In the genomic region with DNA sequence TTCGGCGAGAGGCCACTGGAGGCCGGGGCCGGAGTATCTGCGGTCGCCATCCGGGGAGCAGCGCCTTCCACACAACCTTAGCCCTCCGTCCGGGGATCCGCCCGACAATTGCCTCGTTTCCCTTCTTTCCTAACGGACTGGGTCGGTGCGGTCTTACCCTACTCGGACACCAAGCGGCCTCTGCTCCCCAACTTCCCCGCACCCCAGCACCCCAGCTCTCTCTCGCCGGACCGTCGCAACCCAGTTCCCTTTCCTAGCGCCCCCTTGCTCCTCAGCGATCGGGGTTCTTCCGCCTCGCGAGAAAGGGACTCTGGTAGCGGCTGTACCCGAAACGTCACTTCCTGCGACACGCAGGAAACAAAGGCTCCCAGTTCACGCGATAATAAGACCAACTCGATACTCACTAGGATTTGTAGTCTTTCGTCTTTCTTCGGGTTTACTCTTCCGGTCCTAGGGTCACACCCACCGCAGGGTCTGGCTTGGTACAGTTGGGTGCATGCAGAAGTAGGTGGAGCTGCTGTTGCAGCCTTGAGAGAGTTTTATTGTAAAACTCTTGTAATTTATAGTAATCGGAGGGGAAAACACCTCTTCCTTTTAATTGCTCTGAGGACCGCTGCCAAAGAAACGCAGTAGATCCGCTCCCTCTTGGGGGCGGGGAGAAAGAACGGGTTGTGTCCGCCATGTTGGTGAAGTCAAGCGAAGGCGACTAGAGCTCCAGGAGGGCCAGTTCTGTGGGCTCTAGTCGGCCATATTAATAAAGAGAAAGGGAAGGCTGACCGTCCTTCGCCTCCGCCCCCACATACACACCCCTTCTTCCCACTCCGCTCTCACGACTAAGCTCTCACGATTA, we compare ENCODE assay signal across 1 cellular context.
TF ChIP-seq lines count a peak whose summit lies in the region.

A gene (plus strand): TSS at position 741 of the 850 bp plus-strand sequence. CDS start 209 bp downstream, outside the sequence.
A gene with protein sequence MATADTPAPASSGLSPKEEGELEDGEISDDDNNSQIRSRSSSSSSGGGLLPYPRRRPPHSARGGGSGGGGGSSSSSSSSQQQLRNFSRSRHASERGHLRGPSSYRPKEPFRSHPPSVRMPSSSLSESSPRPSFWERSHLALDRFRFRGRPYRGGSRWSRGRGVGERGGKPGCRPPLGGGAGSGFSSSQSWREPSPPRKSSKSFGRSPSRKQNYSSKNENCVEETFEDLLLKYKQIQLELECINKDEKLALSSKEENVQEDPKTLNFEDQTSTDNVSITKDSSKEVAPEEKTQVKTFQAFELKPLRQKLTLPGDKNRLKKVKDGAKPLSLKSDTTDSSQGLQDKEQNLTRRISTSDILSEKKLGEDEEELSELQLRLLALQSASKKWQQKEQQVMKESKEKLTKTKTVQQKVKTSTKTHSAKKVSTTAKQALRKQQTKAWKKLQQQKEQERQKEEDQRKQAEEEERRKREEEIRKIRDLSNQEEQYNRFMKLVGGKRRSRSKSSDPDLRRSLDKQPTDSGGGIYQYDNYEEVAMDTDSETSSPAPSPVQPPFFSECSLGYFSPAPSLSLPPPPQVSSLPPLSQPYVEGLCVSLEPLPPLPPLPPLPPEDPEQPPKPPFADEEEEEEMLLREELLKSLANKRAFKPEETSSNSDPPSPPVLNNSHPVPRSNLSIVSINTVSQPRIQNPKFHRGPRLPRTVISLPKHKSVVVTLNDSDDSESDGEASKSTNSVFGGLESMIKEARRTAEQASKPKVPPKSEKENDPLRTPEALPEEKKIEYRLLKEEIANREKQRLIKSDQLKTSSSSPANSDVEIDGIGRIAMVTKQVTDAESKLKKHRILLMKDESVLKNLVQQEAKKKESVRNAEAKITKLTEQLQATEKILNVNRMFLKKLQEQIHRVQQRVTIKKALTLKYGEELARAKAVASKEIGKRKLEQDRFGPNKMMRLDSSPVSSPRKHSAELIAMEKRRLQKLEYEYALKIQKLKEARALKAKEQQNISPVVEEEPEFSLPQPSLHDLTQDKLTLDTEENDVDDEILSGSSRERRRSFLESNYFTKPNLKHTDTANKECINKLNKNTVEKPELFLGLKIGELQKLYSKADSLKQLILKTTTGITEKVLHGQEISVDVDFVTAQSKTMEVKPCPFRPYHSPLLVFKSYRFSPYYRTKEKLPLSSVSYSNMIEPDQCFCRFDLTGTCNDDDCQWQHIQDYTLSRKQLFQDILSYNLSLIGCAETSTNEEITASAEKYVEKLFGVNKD (N-terminal part only) (minus strand): TSS at position 288 of the 850 bp plus-strand sequence. CDS start 238 bp downstream, at position 50.

TF ChIP-seq in HEK293, 187 proteins besides CTCF, POLR2A, EP300 and RAD21 (continued from another document):
- TF ChIP-seq, protein P1, sequence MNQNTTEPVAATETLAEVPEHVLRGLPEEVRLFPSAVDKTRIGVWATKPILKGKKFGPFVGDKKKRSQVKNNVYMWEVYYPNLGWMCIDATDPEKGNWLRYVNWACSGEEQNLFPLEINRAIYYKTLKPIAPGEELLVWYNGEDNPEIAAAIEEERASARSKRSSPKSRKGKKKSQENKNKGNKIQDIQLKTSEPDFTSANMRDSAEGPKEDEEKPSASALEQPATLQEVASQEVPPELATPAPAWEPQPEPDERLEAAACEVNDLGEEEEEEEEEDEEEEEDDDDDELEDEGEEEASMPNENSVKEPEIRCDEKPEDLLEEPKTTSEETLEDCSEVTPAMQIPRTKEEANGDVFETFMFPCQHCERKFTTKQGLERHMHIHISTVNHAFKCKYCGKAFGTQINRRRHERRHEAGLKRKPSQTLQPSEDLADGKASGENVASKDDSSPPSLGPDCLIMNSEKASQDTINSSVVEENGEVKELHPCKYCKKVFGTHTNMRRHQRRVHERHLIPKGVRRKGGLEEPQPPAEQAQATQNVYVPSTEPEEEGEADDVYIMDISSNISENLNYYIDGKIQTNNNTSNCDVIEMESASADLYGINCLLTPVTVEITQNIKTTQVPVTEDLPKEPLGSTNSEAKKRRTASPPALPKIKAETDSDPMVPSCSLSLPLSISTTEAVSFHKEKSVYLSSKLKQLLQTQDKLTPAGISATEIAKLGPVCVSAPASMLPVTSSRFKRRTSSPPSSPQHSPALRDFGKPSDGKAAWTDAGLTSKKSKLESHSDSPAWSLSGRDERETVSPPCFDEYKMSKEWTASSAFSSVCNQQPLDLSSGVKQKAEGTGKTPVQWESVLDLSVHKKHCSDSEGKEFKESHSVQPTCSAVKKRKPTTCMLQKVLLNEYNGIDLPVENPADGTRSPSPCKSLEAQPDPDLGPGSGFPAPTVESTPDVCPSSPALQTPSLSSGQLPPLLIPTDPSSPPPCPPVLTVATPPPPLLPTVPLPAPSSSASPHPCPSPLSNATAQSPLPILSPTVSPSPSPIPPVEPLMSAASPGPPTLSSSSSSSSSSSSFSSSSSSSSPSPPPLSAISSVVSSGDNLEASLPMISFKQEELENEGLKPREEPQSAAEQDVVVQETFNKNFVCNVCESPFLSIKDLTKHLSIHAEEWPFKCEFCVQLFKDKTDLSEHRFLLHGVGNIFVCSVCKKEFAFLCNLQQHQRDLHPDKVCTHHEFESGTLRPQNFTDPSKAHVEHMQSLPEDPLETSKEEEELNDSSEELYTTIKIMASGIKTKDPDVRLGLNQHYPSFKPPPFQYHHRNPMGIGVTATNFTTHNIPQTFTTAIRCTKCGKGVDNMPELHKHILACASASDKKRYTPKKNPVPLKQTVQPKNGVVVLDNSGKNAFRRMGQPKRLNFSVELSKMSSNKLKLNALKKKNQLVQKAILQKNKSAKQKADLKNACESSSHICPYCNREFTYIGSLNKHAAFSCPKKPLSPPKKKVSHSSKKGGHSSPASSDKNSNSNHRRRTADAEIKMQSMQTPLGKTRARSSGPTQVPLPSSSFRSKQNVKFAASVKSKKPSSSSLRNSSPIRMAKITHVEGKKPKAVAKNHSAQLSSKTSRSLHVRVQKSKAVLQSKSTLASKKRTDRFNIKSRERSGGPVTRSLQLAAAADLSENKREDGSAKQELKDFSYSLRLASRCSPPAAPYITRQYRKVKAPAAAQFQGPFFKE (tag by site-specific recombination; IDR thresholded peaks at IDR 0.05; ENCODE audit: borderline replicate concordance) = no peak
- TF ChIP-seq, protein P2, sequence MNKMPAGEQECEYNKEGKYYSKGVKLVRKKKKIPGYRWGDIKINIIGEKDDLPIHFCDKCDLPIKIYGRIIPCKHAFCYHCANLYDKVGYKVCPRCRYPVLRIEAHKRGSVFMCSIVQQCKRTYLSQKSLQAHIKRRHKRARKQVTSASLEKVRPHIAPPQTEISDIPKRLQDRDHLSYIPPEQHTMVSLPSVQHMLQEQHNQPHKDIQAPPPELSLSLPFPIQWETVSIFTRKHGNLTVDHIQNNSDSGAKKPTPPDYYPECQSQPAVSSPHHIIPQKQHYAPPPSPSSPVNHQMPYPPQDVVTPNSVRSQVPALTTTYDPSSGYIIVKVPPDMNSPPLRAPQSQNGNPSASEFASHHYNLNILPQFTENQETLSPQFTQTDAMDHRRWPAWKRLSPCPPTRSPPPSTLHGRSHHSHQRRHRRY (tag by site-specific recombination; IDR thresholded peaks at IDR 0.05) = no peak
- TF ChIP-seq GLIS1 (tag by site-specific recombination; IDR thresholded peaks at IDR 0.05) (peak; percentile 44), TCF7L2 (IDR thresholded peaks at IDR 0.05; ENCODE audit: borderline replicate concordance, low read depth, low read length) (peak; percentile 6; the same call in 1 of the 2 replicates), ZXDB (tag by site-specific recombination; IDR thresholded peaks at IDR 0.05) (peak; percentile 66), ZNF558 (tag by site-specific recombination; IDR thresholded peaks at IDR 0.05) (peak; percentile 46; the same call in 1 of the 2 replicates)
- TF ChIP-seq, protein P3, sequence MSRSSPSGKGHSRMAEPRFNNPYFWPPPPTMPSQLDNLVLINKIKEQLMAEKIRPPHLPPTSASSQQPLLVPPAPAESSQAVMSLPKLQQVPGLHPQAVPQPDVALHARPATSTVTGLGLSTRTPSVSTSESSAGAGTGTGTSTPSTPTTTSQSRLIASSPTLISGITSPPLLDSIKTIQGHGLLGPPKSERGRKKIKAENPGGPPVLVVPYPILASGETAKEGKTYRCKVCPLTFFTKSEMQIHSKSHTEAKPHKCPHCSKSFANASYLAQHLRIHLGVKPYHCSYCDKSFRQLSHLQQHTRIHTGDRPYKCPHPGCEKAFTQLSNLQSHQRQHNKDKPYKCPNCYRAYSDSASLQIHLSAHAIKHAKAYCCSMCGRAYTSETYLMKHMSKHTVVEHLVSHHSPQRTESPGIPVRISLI (tag by site-specific recombination; IDR thresholded peaks at IDR 0.05) = no peak
- TF ChIP-seq, protein P4, sequence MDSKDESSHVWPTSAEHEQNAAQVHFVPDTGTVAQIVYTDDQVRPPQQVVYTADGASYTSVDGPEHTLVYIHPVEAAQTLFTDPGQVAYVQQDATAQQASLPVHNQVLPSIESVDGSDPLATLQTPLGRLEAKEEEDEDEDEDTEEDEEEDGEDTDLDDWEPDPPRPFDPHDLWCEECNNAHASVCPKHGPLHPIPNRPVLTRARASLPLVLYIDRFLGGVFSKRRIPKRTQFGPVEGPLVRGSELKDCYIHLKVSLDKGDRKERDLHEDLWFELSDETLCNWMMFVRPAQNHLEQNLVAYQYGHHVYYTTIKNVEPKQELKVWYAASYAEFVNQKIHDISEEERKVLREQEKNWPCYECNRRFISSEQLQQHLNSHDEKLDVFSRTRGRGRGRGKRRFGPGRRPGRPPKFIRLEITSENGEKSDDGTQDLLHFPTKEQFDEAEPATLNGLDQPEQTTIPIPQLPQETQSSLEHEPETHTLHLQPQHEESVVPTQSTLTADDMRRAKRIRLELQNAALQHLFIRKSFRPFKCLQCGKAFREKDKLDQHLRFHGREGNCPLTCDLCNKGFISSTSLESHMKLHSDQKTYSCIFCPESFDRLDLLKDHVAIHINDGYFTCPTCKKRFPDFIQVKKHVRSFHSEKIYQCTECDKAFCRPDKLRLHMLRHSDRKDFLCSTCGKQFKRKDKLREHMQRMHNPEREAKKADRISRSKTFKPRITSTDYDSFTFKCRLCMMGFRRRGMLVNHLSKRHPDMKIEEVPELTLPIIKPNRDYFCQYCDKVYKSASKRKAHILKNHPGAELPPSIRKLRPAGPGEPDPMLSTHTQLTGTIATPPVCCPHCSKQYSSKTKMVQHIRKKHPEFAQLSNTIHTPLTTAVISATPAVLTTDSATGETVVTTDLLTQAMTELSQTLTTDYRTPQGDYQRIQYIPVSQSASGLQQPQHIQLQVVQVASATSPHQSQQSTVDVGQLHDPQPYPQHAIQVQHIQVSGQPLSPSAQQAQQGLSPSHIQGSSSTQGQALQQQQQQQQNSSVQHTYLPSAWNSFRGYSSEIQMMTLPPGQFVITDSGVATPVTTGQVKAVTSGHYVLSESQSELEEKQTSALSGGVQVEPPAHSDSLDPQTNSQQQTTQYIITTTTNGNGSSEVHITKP (tag by site-specific recombination; IDR thresholded peaks at IDR 0.05) = peak; percentile 94
- TF ChIP-seq, protein P5, sequence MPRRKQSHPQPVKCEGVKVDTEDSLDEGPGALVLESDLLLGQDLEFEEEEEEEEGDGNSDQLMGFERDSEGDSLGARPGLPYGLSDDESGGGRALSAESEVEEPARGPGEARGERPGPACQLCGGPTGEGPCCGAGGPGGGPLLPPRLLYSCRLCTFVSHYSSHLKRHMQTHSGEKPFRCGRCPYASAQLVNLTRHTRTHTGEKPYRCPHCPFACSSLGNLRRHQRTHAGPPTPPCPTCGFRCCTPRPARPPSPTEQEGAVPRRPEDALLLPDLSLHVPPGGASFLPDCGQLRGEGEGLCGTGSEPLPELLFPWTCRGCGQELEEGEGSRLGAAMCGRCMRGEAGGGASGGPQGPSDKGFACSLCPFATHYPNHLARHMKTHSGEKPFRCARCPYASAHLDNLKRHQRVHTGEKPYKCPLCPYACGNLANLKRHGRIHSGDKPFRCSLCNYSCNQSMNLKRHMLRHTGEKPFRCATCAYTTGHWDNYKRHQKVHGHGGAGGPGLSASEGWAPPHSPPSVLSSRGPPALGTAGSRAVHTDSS (tag by site-specific recombination; IDR thresholded peaks at IDR 0.05) = no peak
